Comparison of ENCODE assay signal across 13 cellular contexts in the genomic region with DNA sequence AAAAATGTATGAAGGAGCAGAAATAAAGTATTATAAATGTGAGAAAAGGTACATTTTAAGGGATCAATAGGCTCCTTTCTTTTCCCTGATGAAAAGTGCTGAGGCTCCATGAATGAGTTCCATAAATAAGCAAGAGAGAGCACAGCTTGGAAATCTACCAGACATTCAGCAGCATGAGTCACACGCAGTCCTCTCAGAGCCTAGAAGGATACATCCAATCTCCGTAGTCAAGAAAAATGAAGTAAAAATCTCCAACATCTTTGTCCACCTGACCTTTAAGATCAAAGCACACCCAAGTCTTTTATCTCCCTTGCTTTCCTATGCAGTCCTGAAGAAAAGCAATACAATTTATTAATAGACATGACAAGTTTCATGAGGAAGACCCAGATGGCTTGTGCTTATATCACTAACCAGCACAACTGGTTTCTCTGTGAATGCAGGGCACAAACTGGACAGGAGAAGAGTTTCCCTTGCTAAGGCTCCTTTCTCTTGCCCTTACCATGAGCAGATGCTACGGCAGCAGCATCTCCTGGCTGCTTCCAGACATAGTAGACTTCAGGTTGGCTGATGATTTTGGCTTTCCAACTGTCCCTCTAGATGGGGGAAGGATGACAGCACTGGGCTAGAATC.
DNase-seq lines count a peak whose midpoint lies in the region; ATAC-seq lines count a peak whose summit lies in the region.
"Had no signal": no experiment of that assay in that cellular context is flagged by ENCODE, and none has a peak within 500 bp of the region (broad histone marks: within the 10 kb centered on the region; RNA-seq: fewer than 3 reads in every experiment).

No MANE protein-coding gene starts in this region.

- no peaks in the 10 kb centered on the region for H3K36me3 ChIP-seq in GM23248 (ENCODE audit: low read depth)
- H3K36me3 ChIP-seq: right atrium auricular region, upper lobe of right lung had no signal

- H3K9ac ChIP-seq in GM23248: no peak overlapping the region

- H3F3A ChIP-seq in GM23248 (ENCODE audit: insufficient read depth): no peaks in the 10 kb centered on the region

- H3K27me3 ChIP-seq in GM23248 (replicated peaks; ENCODE audit: insufficient read depth): no peaks in the 10 kb centered on the region
- H3K27me3 ChIP-seq: right atrium auricular region, upper lobe of right lung had no signal

- no peak overlapping the region for H3K27ac ChIP-seq in GM23248
- H3K27ac ChIP-seq: right atrium auricular region, upper lobe of right lung had no signal

- no peaks in the 10 kb centered on the region for H3K79me2 ChIP-seq in GM23248 (ENCODE audit: insufficient read depth)

- H3K9me3 ChIP-seq in GM23248 (ENCODE audit: low read depth): no peaks in the 10 kb centered on the region
- H3K9me3 ChIP-seq: right atrium auricular region, upper lobe of right lung had no signal

- H3K4me1 ChIP-seq in GM23248 (ENCODE audit: insufficient read depth): no peaks in the 10 kb centered on the region
- H3K4me1 ChIP-seq: right atrium auricular region, upper lobe of right lung had no signal

- H3K4me2 ChIP-seq in GM23248 (ENCODE audit: unreplicated experiment): no peak overlapping the region

- ATAC-seq in HG03280 (IDR thresholded peaks at IDR 0.05; ENCODE audit: unreplicated experiment): no peak
- ATAC-seq: naive thymus-derived CD4-positive, alpha-beta T cell; upper lobe of right lung had no signal

- no peak overlapping the region for H3K4me3 ChIP-seq in GM23248
- H3K4me3 ChIP-seq: right atrium auricular region, upper lobe of right lung had no signal

- 5 to 20% methylated on average over 3 of the region's 3 CpGs for WGBS in GM23248 (ENCODE audit: low coverage in 1 of 2, low lambda C conversion rate in 2 of 2, missing lambda C conversion rate in 2 of 2), 2 experiments

- no peak overlapping the region for H2AFZ ChIP-seq in GM23248

- H3K9me2 ChIP-seq in GM23248 (ENCODE audit: insufficient read depth): no peaks in the 10 kb centered on the region

- H4K20me1 ChIP-seq in GM23248 (ENCODE audit: insufficient read depth): no peaks in the 10 kb centered on the region

- in situ Hi-C loops in GM23248 (cut with MboI): no loop called here

- DNase-seq in GM23248: peak; percentile 2
- DNase-seq in astrocyte of the hippocampus (ENCODE audit: low read depth, low spot score): peak; percentile 80
- peak; percentile 28 for DNase-seq in globus pallidus (ENCODE audit: low spot score)
- peak; percentile 48 for DNase-seq in stromal cell of bone marrow (ENCODE audit: low read depth)
- no peak for DNase-seq in cortex of kidney (lab: John Stamatoyannopoulos, UW)
- no peak for DNase-seq in OCI-M2 (lab: John Stamatoyannopoulos, UW; ENCODE audit: unreplicated experiment)
- DNase-seq: effector memory CD4-positive, alpha-beta T cell; naive thymus-derived CD4-positive, alpha-beta T cell; NCI-H2081; stimulated activated CD4-positive, alpha-beta T cell treated with anti-CD3 and anti-CD28 coated beads, Interleukin-2, amount 100 ng/mL, for 48 hours; upper lobe of right lung had no signal

Comparison
In these comparisons a context has a peak if more than half of its experiments do, and no peak if none do; other contexts are left out.
1. DNase-seq: peak in GM23248 (single experiment), astrocyte of the hippocampus (single experiment), globus pallidus (single experiment) and stromal cell of bone marrow (single experiment); none in cortex of kidney (single experiment) and OCI-M2 (single experiment).